15 cellular contexts compared by ENCODE assay signal in the genomic region with DNA sequence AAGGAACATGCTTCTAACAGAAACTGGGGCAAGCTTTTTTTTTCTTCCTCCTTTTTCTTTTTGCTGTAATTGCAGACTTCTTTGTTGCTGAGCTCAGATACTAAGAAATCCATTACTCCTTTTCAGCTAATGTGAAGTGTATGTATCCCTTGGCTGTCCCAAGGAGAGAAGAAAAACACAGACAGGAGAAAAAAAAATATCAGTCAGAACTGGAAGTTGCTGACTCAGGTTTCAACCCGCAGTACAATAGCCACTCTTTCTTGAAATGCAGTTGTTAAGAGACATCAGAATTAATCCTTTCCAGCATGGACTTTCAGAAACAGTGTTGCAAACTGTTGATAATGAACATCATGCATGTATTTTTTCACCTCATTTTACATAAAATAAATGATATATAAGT.
DNase-seq lines count a peak whose midpoint lies in the region; ATAC-seq and TF ChIP-seq lines count a peak whose summit lies in the region.
"Had no signal": no experiment of that assay in that cellular context is flagged by ENCODE, and none has a peak within 500 bp of the region (broad histone marks: within the 10 kb centered on the region; RNA-seq: fewer than 3 reads in every experiment).

No MANE protein-coding gene starts in this region.

- BruUV-seq in Calu3 (replicated peaks; lab: Mats Ljungman, UMichigan), result no TSS peak

- ATAC-seq in Right ventricle myocardium superior (ENCODE audit: poor library complexity) (peak; percentile 36), left ventricle myocardium superior (no peak)
- ATAC-seq: naive thymus-derived CD8-positive, alpha-beta T cell; stimulated activated memory B cell treated with anti-CD40 and anti-IgM and Interleukin-4, amounts not matched to agents 10 μg/mL and 1 μg/mL and 100 μg/mL, for 72 hours had no signal

- intact Hi-C loops in Right ventricle myocardium superior (cut with DNase I), result no loop called here
- intact Hi-C loops in left ventricle myocardium superior (cut with micrococcal nuclease), result no loop called here
- intact Hi-C loops in Calu3 (cut with micrococcal nuclease; ENCODE audit: unreplicated experiment), result no loop called here

- CTCF ChIA-PET in Calu3 (lab: Charles Lee), result no interaction called here

- H3K4me1 ChIP-seq in Peyer's patch, result no peaks in the 10 kb centered on the region
- H3K4me1 ChIP-seq: left ventricle myocardium inferior, upper lobe of left lung had no signal

- no peaks in the 10 kb centered on the region for H3K36me3 ChIP-seq in Peyer's patch
- H3K36me3 ChIP-seq: left ventricle myocardium inferior, upper lobe of left lung had no signal

- TF ChIP-seq CTCF in Peyer's patch (IDR thresholded peaks at IDR 0.05) (no peak), Calu3 (IDR thresholded peaks at IDR 0.05; ENCODE audit: unreplicated experiment) (no peak)

- H3K27me3 Mint-ChIP-seq in Calu3 (ENCODE audit: unreplicated experiment), result no peaks in the 10 kb centered on the region
- H3K27me3 Mint-ChIP-seq: activated naive CD8-positive, alpha-beta T cell; naive thymus-derived CD8-positive, alpha-beta T cell; stimulated activated memory B cell treated with anti-CD40 and anti-IgM and Interleukin-4, amounts not matched to agents 10 μg/mL and 1 μg/mL and 100 μg/mL, for 72 hours had no signal

- H3K4me1 Mint-ChIP-seq in Calu3 (ENCODE audit: low read depth, unreplicated experiment), result no peaks in the 10 kb centered on the region
- H3K4me1 Mint-ChIP-seq: naive thymus-derived CD8-positive, alpha-beta T cell; stimulated activated memory B cell treated with anti-CD40 and anti-IgM and Interleukin-4, amounts not matched to agents 10 μg/mL and 1 μg/mL and 100 μg/mL, for 72 hours had no signal

- no peak for TF ChIP-seq POLR2A in Peyer's patch (IDR thresholded peaks at IDR 0.05)

- no peak overlapping the region for H3K27ac Mint-ChIP-seq in Calu3 (ENCODE audit: unreplicated experiment)
- H3K27ac Mint-ChIP-seq: activated naive CD8-positive, alpha-beta T cell; naive thymus-derived CD8-positive, alpha-beta T cell; stimulated activated memory B cell treated with anti-CD40 and anti-IgM and Interleukin-4, amounts not matched to agents 10 μg/mL and 1 μg/mL and 100 μg/mL, for 72 hours had no signal

- H3K9me3 Mint-ChIP-seq in Calu3 (ENCODE audit: low read depth, unreplicated experiment), result peaks cover 5% of the 10 kb centered on the region
- H3K9me3 Mint-ChIP-seq: stimulated activated memory B cell treated with anti-CD40 and anti-IgM and Interleukin-4, amounts not matched to agents 10 μg/mL and 1 μg/mL and 100 μg/mL, for 72 hours had no signal

- no peaks in the 10 kb centered on the region for H3K27me3 ChIP-seq in Peyer's patch
- H3K27me3 ChIP-seq: upper lobe of left lung had no signal

- H3K4me3 Mint-ChIP-seq in Calu3 (ENCODE audit: low read depth, unreplicated experiment), result no peak overlapping the region
- H3K4me3 Mint-ChIP-seq: activated naive CD8-positive, alpha-beta T cell; naive thymus-derived CD8-positive, alpha-beta T cell; stimulated activated memory B cell treated with anti-CD40 and anti-IgM and Interleukin-4, amounts not matched to agents 10 μg/mL and 1 μg/mL and 100 μg/mL, for 72 hours had no signal

- DNase-seq in Right ventricle myocardium superior, result no peak
- DNase-seq in left ventricle myocardium superior, result no peak
- peak; percentile 7 for DNase-seq in astrocyte of the hippocampus (ENCODE audit: low read depth, low spot score)
- peak; percentile 29 for DNase-seq in left kidney (ENCODE audit: low read depth, low spot score)
- DNase-seq in AG08395 (ENCODE audit: low spot score), result no peak
- DNase-seq in Peyer's patch, result no peak
- DNase-seq in Calu3, result no peak
- DNase-seq in stimulated activated CD4-positive, alpha-beta T cell treated with anti-CD3 and anti-CD28 coated beads, Interleukin-4, amount 100 ng/mL, for 4 hours, result no peak
- DNase-seq: activated CD4-positive, CD25-positive, alpha-beta regulatory T cell; left ventricle myocardium inferior; naive thymus-derived CD8-positive, alpha-beta T cell; NCI-H1092 treated with DMSO at 0.1 percent for 48 hours; upper lobe of left lung had no signal

- no peaks in the 10 kb centered on the region for H3K36me3 Mint-ChIP-seq in Calu3 (ENCODE audit: insufficient read depth, unreplicated experiment)
- H3K36me3 Mint-ChIP-seq: activated naive CD8-positive, alpha-beta T cell; naive thymus-derived CD8-positive, alpha-beta T cell; stimulated activated memory B cell treated with anti-CD40 and anti-IgM and Interleukin-4, amounts not matched to agents 10 μg/mL and 1 μg/mL and 100 μg/mL, for 72 hours had no signal

- no peak overlapping the region for H3K27ac ChIP-seq in Peyer's patch
- H3K27ac ChIP-seq: left ventricle myocardium inferior, upper lobe of left lung had no signal

- no peaks in the 10 kb centered on the region for H3K9me3 ChIP-seq in Peyer's patch
- H3K9me3 ChIP-seq: left ventricle myocardium inferior, upper lobe of left lung had no signal

- H3K4me3 ChIP-seq in Peyer's patch, result no peak overlapping the region
- H3K4me3 ChIP-seq: left ventricle myocardium inferior, upper lobe of left lung had no signal

Comparison
In these comparisons a context has a peak if more than half of its experiments do, and no peak if none do; other contexts are left out.
1. DNase-seq: peak in astrocyte of the hippocampus (single experiment) and left kidney (single experiment); none in Right ventricle myocardium superior (single experiment), left ventricle myocardium superior (single experiment), AG08395 (single experiment), Peyer's patch (0 of 3), Calu3 (single experiment) and stimulated activated CD4-positive, alpha-beta T cell treated with anti-CD3 and anti-CD28 coated beads, Interleukin-4, amount 100 ng/mL, for 4 hours (0 of 2).